In the genomic region with DNA sequence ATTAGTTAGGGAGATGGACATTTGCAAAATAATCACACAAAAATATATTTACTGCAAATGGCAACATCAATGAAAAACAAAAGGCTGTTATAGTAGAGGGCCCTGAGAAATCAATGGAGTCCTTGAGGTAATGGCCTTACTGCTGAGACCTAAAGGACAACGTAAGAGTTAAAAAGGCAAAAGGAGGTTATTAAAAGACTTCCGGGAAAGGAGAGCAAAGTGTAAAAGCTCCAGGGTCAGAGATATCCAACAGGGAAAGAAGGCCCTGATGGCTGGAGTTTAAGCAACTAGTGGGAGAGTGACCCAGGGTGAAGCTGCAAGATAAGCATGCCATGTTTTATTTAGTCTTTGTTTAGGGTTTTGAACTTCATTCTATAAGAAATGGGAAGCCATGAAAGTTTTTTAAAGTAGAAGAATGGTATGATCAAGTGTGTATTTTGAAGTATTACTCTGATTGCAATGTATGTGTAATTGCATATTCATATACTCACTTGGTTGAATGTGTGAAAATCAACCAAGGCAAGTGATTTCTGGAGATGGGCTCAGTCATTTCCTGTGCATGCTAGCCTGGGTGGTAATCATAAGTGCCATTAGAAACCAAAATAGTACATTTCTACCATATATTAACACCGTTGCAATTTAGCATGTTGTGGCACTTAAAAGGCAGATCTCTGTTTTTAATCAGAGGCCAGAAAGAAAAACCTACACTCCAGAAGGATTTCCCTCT, we compare ENCODE assay signal across 19 cellular contexts.
"Had no signal": no experiment of that assay in that cellular context is flagged by ENCODE, and none has a peak within 500 bp of the region (broad histone marks: within the 10 kb centered on the region; RNA-seq: fewer than 3 reads in every experiment).

No MANE protein-coding gene starts in this region.

- ATAC-seq: foreskin keratinocyte, left lung had no signal

- H3K27ac ChIP-seq: colonic mucosa, foreskin keratinocyte, left lung, prostate gland, right atrium auricular region, stomach, testis, WERI-Rb-1 had no signal

- FAIRE-seq: kidney had no signal

- DNase-seq: activated CD4-positive, alpha-beta memory T cell treated with anti-CD3 and anti-CD28 coated beads, Interleukin-2, amount 10 ng/mL, durations not matched to agents 7 days and 5 days; activated CD4-positive, alpha-beta T cell treated with anti-CD3 and anti-CD28 coated beads for 4 hours; activated CD8-positive, alpha-beta memory T cell treated with anti-CD3 and anti-CD28 coated beads, Interleukin-2, amount 50 U/mL, for 48 hours; activated gamma-delta T cell treated with Interleukin-2 at 50 U/mL for 16 hours; central memory CD4-positive, alpha-beta T cell; colonic mucosa; endodermal cell; foreskin keratinocyte; kidney; left lung; nephron progenitor cell; stomach; testis; WERI-Rb-1 had no signal

- H3K4me1 ChIP-seq: colonic mucosa, prostate gland, testis had no signal

- H3K36me3 ChIP-seq: colonic mucosa, left lung, prostate gland, right atrium auricular region, stomach, WERI-Rb-1 had no signal

- H3K4me3 Mint-ChIP-seq: activated CD4-positive, alpha-beta memory T cell treated with anti-CD3 and anti-CD28 coated beads, Interleukin-2, amount 10 ng/mL, durations not matched to agents 7 days and 5 days; brain; endodermal cell; mesothelial cell of epicardium; nephron progenitor cell; type B pancreatic cell had no signal

- H3K27me3 Mint-ChIP-seq: activated CD4-positive, alpha-beta memory T cell treated with anti-CD3 and anti-CD28 coated beads, Interleukin-2, amount 10 ng/mL, durations not matched to agents 7 days and 5 days had no signal

- H3K4me3 ChIP-seq: colonic mucosa, left lung, prostate gland, right atrium auricular region, stomach, testis had no signal

- H3K36me3 Mint-ChIP-seq: brain, mesothelial cell of epicardium, type B pancreatic cell had no signal

- H3K9me3 Mint-ChIP-seq: activated CD4-positive, alpha-beta memory T cell treated with anti-CD3 and anti-CD28 coated beads, Interleukin-2, amount 10 ng/mL, durations not matched to agents 7 days and 5 days; endodermal cell; mesothelial cell of epicardium; nephron progenitor cell; type B pancreatic cell had no signal

- H3K27me3 ChIP-seq: colonic mucosa, foreskin keratinocyte, left lung, right atrium auricular region, stomach, testis had no signal

- H3K27ac Mint-ChIP-seq: activated CD4-positive, alpha-beta memory T cell treated with anti-CD3 and anti-CD28 coated beads, Interleukin-2, amount 10 ng/mL, durations not matched to agents 7 days and 5 days; brain; endodermal cell; mesothelial cell of epicardium; nephron progenitor cell; type B pancreatic cell had no signal

- H3K9me3 ChIP-seq: colonic mucosa, left lung, prostate gland, right atrium auricular region, stomach, testis had no signal
